In the genomic region with DNA sequence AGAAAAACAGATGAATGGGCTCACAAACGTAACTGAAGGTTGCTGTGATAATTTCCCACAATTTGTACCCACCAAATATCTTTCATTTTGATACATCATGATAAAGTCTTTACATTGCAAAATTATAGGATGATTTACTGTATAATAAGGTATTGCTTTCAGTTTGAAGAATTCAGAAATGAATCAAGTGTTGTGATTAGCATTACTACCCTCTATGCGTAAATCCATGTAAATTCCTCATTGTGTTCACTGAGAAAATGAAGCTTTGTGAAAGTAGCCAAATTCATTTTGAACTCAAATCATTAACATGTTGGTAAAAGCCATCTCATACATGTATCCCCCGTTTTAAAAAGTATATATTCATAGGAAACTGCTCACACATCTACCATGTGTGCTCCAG, we compare ENCODE assay signal across 22 cellular contexts.
DNase-seq lines count a peak whose midpoint lies in the region; ATAC-seq and TF ChIP-seq lines count a peak whose summit lies in the region.
"Had no signal": no experiment of that assay in that cellular context is flagged by ENCODE, and none has a peak within 500 bp of the region (broad histone marks: within the 10 kb centered on the region; RNA-seq: fewer than 3 reads in every experiment).

No MANE protein-coding gene starts in this region.

- DNase-seq in activated T-cell treated with anti-CD3 and anti-CD28 coated beads, Interleukin-2, amount 50 U/mL, for 4 hours = no peak
- DNase-seq in activated T-cell treated with anti-CD3 and anti-CD28 coated beads, Interleukin-2, amount 50 U/mL, for 48 hours = no peak
- no peak for DNase-seq in activated naive CD8-positive, alpha-beta T cell treated with anti-CD3 and anti-CD28 coated beads for 36 hours
- DNase-seq in osteocyte (ENCODE audit: extremely low spot score, unreplicated experiment) (no peak), SHP77 (lab: John Stamatoyannopoulos, UW) (no peak), NCI-H128 (lab: John Stamatoyannopoulos, UW; ENCODE audit: unreplicated experiment) (no peak)
- DNase-seq: activated CD4-positive, alpha-beta T cell treated with anti-CD3 and anti-CD28 coated beads, Interleukin-2, amount 50 U/mL, for 4 hours; amniotic stem cell; Calu3; effector CD8-positive, alpha-beta T cell; foreskin keratinocyte; left ventricle myocardium superior; NCI-H1694 treated with DMSO at 0.1 percent for 48 hours; NCI-H2171 treated with DMSO at 0.1 percent for 48 hours; NCI-H524 treated with DMSO at 0.1 percent for 48 hours; nephron progenitor cell; pancreas; SJCRH30 had no signal

- ATAC-seq in activated T-cell treated with anti-CD3 and anti-CD28 coated beads, Interleukin-2, amount 50 U/mL, for 4 hours = peak in 1 of 2 donors; percentile 42
- ATAC-seq in GM18868 (IDR thresholded peaks at IDR 0.05; ENCODE audit: unreplicated experiment) = no peak
- ATAC-seq: esophagus mucosa, foreskin keratinocyte, left ventricle myocardium superior, pancreas had no signal

- no peaks in the 10 kb centered on the region for H3K27me3 Mint-ChIP-seq in activated T-cell treated with anti-CD3 and anti-CD28 coated beads, Interleukin-2, amount 50 U/mL, for 4 hours (ENCODE audit: low read depth)
- H3K27me3 Mint-ChIP-seq in IgD-negative memory B cell (no peaks in the 10 kb centered on the region), osteocyte (ENCODE audit: unreplicated experiment) (no peaks in the 10 kb centered on the region)
- H3K27me3 Mint-ChIP-seq in activated naive CD8-positive, alpha-beta T cell treated with anti-CD3 and anti-CD28 coated beads for 36 hours = no peaks in the 10 kb centered on the region

- H3K27ac Mint-ChIP-seq in IgD-negative memory B cell (peak overlapping the region; percentile 3 to 37 (median 20)), osteocyte (ENCODE audit: unreplicated experiment) (peak overlapping the region; percentile 29)
- peak overlapping the region; percentile 74 for H3K27ac Mint-ChIP-seq in activated naive CD8-positive, alpha-beta T cell treated with anti-CD3 and anti-CD28 coated beads for 36 hours
- H3K27ac Mint-ChIP-seq: mesothelial cell of epicardium, nephron progenitor cell had no signal

- H3K4me1 Mint-ChIP-seq in activated T-cell treated with anti-CD3 and anti-CD28 coated beads, Interleukin-2, amount 50 U/mL, for 4 hours (ENCODE audit: low read depth) = peaks cover 70% of the 10 kb centered on the region
- H3K4me1 Mint-ChIP-seq in IgD-negative memory B cell (peaks cover 32 to 43% (median 34%) of the 10 kb centered on the region in 3 donors), osteocyte (ENCODE audit: unreplicated experiment) (peaks cover 8% of the 10 kb centered on the region)
- peaks cover 51% of the 10 kb centered on the region for H3K4me1 Mint-ChIP-seq in activated naive CD8-positive, alpha-beta T cell treated with anti-CD3 and anti-CD28 coated beads for 36 hours
- H3K4me1 Mint-ChIP-seq: mesothelial cell of epicardium had no signal

- peaks cover 22% of the 10 kb centered on the region for H3K36me3 Mint-ChIP-seq in activated T-cell treated with anti-CD3 and anti-CD28 coated beads, Interleukin-2, amount 50 U/mL, for 4 hours (ENCODE audit: insufficient read depth)
- H3K36me3 Mint-ChIP-seq in IgD-negative memory B cell = peaks cover 14% of the 10 kb centered on the region
- peaks cover 25% of the 10 kb centered on the region for H3K36me3 Mint-ChIP-seq in activated naive CD8-positive, alpha-beta T cell treated with anti-CD3 and anti-CD28 coated beads for 36 hours
- H3K36me3 Mint-ChIP-seq in osteocyte (ENCODE audit: unreplicated experiment) = peaks cover 37% of the 10 kb centered on the region

- peaks cover 8% of the 10 kb centered on the region for H3K9me3 Mint-ChIP-seq in activated T-cell treated with anti-CD3 and anti-CD28 coated beads, Interleukin-2, amount 50 U/mL, for 4 hours
- H3K9me3 Mint-ChIP-seq in IgD-negative memory B cell = peaks cover 0 to 1% (median 0%) of the 10 kb centered on the region in 3 donors
- peaks cover 11% of the 10 kb centered on the region for H3K9me3 Mint-ChIP-seq in activated naive CD8-positive, alpha-beta T cell treated with anti-CD3 and anti-CD28 coated beads for 36 hours
- H3K9me3 Mint-ChIP-seq in osteocyte (ENCODE audit: unreplicated experiment) = peaks cover 8% of the 10 kb centered on the region
- H3K9me3 Mint-ChIP-seq: nephron progenitor cell had no signal

- H3K4me3 Mint-ChIP-seq in activated T-cell treated with anti-CD3 and anti-CD28 coated beads, Interleukin-2, amount 50 U/mL, for 4 hours = peak overlapping the region; percentile 87
- H3K4me3 Mint-ChIP-seq in IgD-negative memory B cell = peak overlapping the region in 3 of 4 donors; percentile 74 to 78 (median 75)
- no peak overlapping the region for H3K4me3 Mint-ChIP-seq in activated naive CD8-positive, alpha-beta T cell treated with anti-CD3 and anti-CD28 coated beads for 36 hours
- no peak overlapping the region for H3K4me3 Mint-ChIP-seq in osteocyte (ENCODE audit: unreplicated experiment)
- H3K4me3 Mint-ChIP-seq: mesothelial cell of epicardium, nephron progenitor cell had no signal

- TF ChIP-seq CTCF in osteocyte (IDR thresholded peaks at IDR 0.05) = no peak

Comparison
In these comparisons a context has a peak if more than half of its experiments do, and no peak if none do; other contexts are left out.
1. H3K4me3 Mint-ChIP-seq: peak in activated T-cell treated with anti-CD3 and anti-CD28 coated beads, Interleukin-2, amount 50 U/mL, for 4 hours (single experiment) and IgD-negative memory B cell (3 of 4); none in activated naive CD8-positive, alpha-beta T cell treated with anti-CD3 and anti-CD28 coated beads for 36 hours (single experiment) and osteocyte (single experiment).
2. H3K27ac Mint-ChIP-seq: peak in every context shown above with its lines; median percentile 74 in activated naive CD8-positive, alpha-beta T cell treated with anti-CD3 and anti-CD28 coated beads for 36 hours; 29 in osteocyte; 20 in IgD-negative memory B cell.